11 cellular contexts compared by ENCODE assay signal in genomic region chr7:128946936-128947830, GRCh38. TPM values are rescaled to one million over a fixed set of nuclear protein-coding genes. Genes with fewer than 3 reads are reported as not detected.
DNase-seq lines count a peak whose midpoint lies in the region; ATAC-seq and TF ChIP-seq lines count a peak whose summit lies in the region.
"Had no signal": no experiment of that assay in that cellular context is flagged by ENCODE, and none has a peak within 500 bp of the region (broad histone marks: within the 10 kb centered on the region; RNA-seq: fewer than 3 reads in every experiment).

No MANE protein-coding gene starts in this region.

- no peak overlapping the region for H3K27ac ChIP-seq in right cardiac atrium (ENCODE audit: low read length)
- H3K27ac ChIP-seq in right atrium auricular region, result no peak overlapping the region
- H3K27ac ChIP-seq in OCI-LY3 (ENCODE audit: low read length), result no peak overlapping the region
- H3K27ac ChIP-seq: RWPE1 had no signal

- H3K4me2 ChIP-seq in OCI-LY3 (ENCODE audit: low read length), result no peak overlapping the region

- no peak overlapping the region for H2AFZ ChIP-seq in OCI-LY3 (ENCODE audit: low read depth, low read length)

- no peaks in the 10 kb centered on the region for H3K4me1 ChIP-seq in right cardiac atrium (ENCODE audit: control insufficient read depth, insufficient read depth, low read length)
- no peaks in the 10 kb centered on the region for H3K4me1 ChIP-seq in right atrium auricular region
- peaks cover 25% of the 10 kb centered on the region for H3K4me1 ChIP-seq in OCI-LY3 (ENCODE audit: low read length)

- peaks cover under 1% of the 10 kb centered on the region for H3K36me3 ChIP-seq in right atrium auricular region
- H3K36me3 ChIP-seq in OCI-LY3 (replicated peaks; ENCODE audit: low read depth, low read length), result peaks cover 83% of the 10 kb centered on the region

- H3K27me3 ChIP-seq in right cardiac atrium (ENCODE audit: control insufficient read depth, insufficient read depth), result no peaks in the 10 kb centered on the region
- H3K27me3 ChIP-seq in right atrium auricular region, result no peaks in the 10 kb centered on the region
- no peaks in the 10 kb centered on the region for H3K27me3 ChIP-seq in OCI-LY3 (ENCODE audit: low read depth, low read length)

- ATAC-seq in right cardiac atrium, result peak; percentile 22 to 25
- no peak for ATAC-seq in HG03025 (IDR thresholded peaks at IDR 0.05; ENCODE audit: low FRiP score, unreplicated experiment)
- ATAC-seq in GM18868 (IDR thresholded peaks at IDR 0.05; ENCODE audit: unreplicated experiment), result no peak
- ATAC-seq: CD8-positive, alpha-beta T cell had no signal

- no peak overlapping the region for H3K4me3 ChIP-seq in right cardiac atrium (ENCODE audit: low read length)
- H3K4me3 ChIP-seq in right atrium auricular region, result no peak overlapping the region
- H3K4me3 ChIP-seq in OCI-LY3 (ENCODE audit: low read length), result no peak overlapping the region
- H3K4me3 ChIP-seq in fibroblast of villous mesenchyme (ENCODE audit: low read depth, low read length), result no peak overlapping the region

- intact Hi-C loops in right cardiac atrium (cut with DNase I), result no loop called here

- WGBS in right cardiac atrium, result 79% methylated on average over 22 of the region's 22 CpGs

- peaks cover 60% of the 10 kb centered on the region for H3K79me2 ChIP-seq in OCI-LY3 (ENCODE audit: low read length)

- H3K9me3 ChIP-seq in right cardiac atrium (ENCODE audit: control insufficient read depth, low read length) (no peaks in the 10 kb centered on the region), right atrium auricular region (no peaks in the 10 kb centered on the region), OCI-LY3 (ENCODE audit: insufficient read depth, low read length) (no peaks in the 10 kb centered on the region)

- peaks cover 46% of the 10 kb centered on the region for H4K20me1 ChIP-seq in OCI-LY3 (ENCODE audit: insufficient read depth, low read length)

- no peak for TF ChIP-seq CTCF in right atrium auricular region (IDR thresholded peaks at IDR 0.05)
- peak; percentile 41 for TF ChIP-seq CTCF in OCI-LY3 (IDR thresholded peaks at IDR 0.05; ENCODE audit: low read depth, low read length)
- peak; percentile 6 for TF ChIP-seq CTCF in fibroblast of villous mesenchyme (IDR thresholded peaks at IDR 0.05; ENCODE audit: insufficient read depth, low read depth, low read length)

- DNase-seq in right cardiac atrium (peak in 1 of 3 donors; percentile 50), right atrium auricular region (ENCODE audit: low spot score) (no peak), fibroblast of villous mesenchyme (ENCODE audit: low read depth) (no peak), nucleus accumbens (lab: John Stamatoyannopoulos, UW) (no peak), cerebellum (ENCODE audit: low spot score) (no peak)
- DNase-seq: activated CD4-positive, alpha-beta T cell treated with anti-CD3 and anti-CD28 coated beads, Interleukin-2, amount 10 ng/mL, durations not matched to agents 7 days and 5 days; CD8-positive, alpha-beta T cell had no signal

- no peak overlapping the region for H3K9ac ChIP-seq in OCI-LY3 (ENCODE audit: low read length)

RNA-seq across cellular contexts. Expression of gene IRF5, which starts 9.5 kb away (rescaled TPM):
- total RNA-seq in right cardiac atrium (1 to 10 TPM; 3.0 to 4.6 (median 4.2) TPM), right atrium auricular region (1 to 10 TPM; 2.7 to 4.4 TPM), fibroblast of villous mesenchyme (under 0.01 TPM in 1 of 2 replicates, not detected in the other), cerebellum (2.5 TPM)
- 1.6 TPM for polyA plus RNA-seq in right cardiac atrium

RNA-seq across cellular contexts. Expression of gene KCP, which starts 36.7 kb away (rescaled TPM):
- under 1 TPM; 0.23 to 0.28 (median 0.24) TPM for total RNA-seq in right cardiac atrium
- 0.36 TPM for polyA plus RNA-seq in right cardiac atrium
- not detected for total RNA-seq in right atrium auricular region
- under 0.01 TPM in 1 of 2 replicates, not detected in the other for total RNA-seq in fibroblast of villous mesenchyme
- total RNA-seq in cerebellum, result 3.4 TPM

Comparison
In these comparisons a context has a peak if more than half of its experiments do, and no peak if none do; other contexts are left out.
1. ATAC-seq: peak in right cardiac atrium (2 of 2); none in HG03025 (single experiment) and GM18868 (single experiment).
2. CTCF ChIP-seq: peak in OCI-LY3 (single experiment) and fibroblast of villous mesenchyme (single experiment); none in right atrium auricular region (0 of 2).